In the genomic region with DNA sequence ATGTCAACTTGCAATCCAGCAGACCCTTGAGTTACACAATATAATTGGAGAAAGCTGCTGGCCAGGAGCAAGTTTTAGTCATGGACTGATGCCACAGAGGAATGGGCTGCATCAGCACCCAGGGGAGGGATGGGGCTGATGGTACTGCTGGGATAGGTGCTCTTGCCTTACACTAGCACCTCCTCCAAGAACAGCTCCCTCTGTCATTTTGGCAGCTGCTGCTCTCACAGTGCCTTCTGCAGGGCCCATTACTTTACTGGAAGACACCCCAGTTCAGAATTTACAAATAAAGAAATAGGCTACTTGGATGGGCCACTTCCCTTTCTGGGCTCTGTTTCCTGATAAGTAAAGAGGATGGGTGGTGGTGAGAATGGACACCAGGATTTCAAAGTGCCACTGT, we compare ENCODE assay signal across 21 cellular contexts.
"Had no signal": no experiment of that assay in that cellular context is flagged by ENCODE, and none has a peak within 500 bp of the region (broad histone marks: within the 10 kb centered on the region; RNA-seq: fewer than 3 reads in every experiment).

No MANE protein-coding gene starts in this region.

- H3K4me3 ChIP-seq: SJCRH30 had no signal

- DNase-seq: KBM-7, NCI-H1092, NCI-H1105 treated with DMSO at 0.1 percent for 48 hours, NCI-H1417 treated with DMSO at 0.1 percent for 48 hours, NCI-H146, NCI-H1694 treated with DMSO at 0.1 percent for 48 hours, NCI-H2029, NCI-H2081 treated with DMSO at 0.1 percent for 48 hours, NCI-H2171, NCI-H226, NCI-H446, NCI-H510A, NCI-H524 treated with DMSO at 0.1 percent for 48 hours, NCI-H69, NCI-H774, SHP77 treated with DMSO at 0.1 percent for 48 hours, SJCRH30, T-helper 1 cell had no signal

- H3K27me3 ChIP-seq: SJCRH30 had no signal

- H3K36me3 ChIP-seq: SJCRH30 had no signal

- H3K9me3 ChIP-seq: SJCRH30 had no signal

- ATAC-seq: Right ventricle myocardium inferior, SK-N-SH treated with all-trans-retinoic acid at 6 μM for 48 hours had no signal

- H3K27ac ChIP-seq: RWPE1, SJCRH30 had no signal
